Comparison of ENCODE assay signal across 8 cellular contexts in the genomic region with DNA sequence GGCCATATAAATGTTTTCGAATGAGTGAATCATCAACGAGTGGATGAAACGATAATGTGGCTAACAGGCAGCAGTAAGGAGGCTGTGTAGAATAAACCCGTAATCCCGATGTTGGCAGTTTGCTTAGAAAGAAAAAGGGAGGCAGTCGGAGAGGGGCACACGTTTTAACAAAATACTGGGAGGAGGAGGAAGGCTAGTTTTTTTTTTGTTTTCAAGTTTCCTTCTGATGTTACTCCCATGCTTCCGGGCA. TPM values are rescaled to one million over a fixed set of nuclear protein-coding genes. Genes with fewer than 3 reads are reported as not detected.
DNase-seq lines count a peak whose midpoint lies in the region; ATAC-seq and TF ChIP-seq lines count a peak whose summit lies in the region.

No MANE protein-coding gene starts in this region.

- no peaks in the 10 kb centered on the region for H3K27me3 ChIP-seq in SJSA1 (replicated peaks)

- peak overlapping the region; percentile 99 for H3K4me3 ChIP-seq in GM12864 (ENCODE audit: low read depth, low read length)
- peak overlapping the region; percentile 67 for H3K4me3 ChIP-seq in SJSA1
- H3K4me3 ChIP-seq in retinal pigment epithelial cell (ENCODE audit: low read length) = peak overlapping the region; percentile 83

- H3K9me3 ChIP-seq in SJSA1 (replicated peaks) = no peaks in the 10 kb centered on the region

- H3K27ac ChIP-seq in SJSA1 = no peak overlapping the region

- DNase-seq in GM12864 (ENCODE audit: low read depth) = no peak
- DNase-seq in SJSA1 (ENCODE audit: low read depth in 1 of 2, low spot score in 2 of 2) = no peak
- DNase-seq in fibroblast of peridontal ligament (ENCODE audit: extremely low read depth) = peak; percentile 36
- peak; percentile 19 for DNase-seq in retinal pigment epithelial cell (ENCODE audit: low read depth)
- DNase-seq in mesenteric fat pad (ENCODE audit: low spot score) = no peak
- no peak for DNase-seq in SIG-M5 treated with dmso at 0.1 percent for 504 hours (lab: John Stamatoyannopoulos, UW; ENCODE audit: unreplicated experiment)
- DNase-seq in GM10266 (ENCODE audit: extremely low spot score) = no peak

- peaks cover 12% of the 10 kb centered on the region for H3K4me1 ChIP-seq in SJSA1 (replicated peaks)

- H3K36me3 ChIP-seq in SJSA1 = peaks cover 10% of the 10 kb centered on the region; the same call in 1 of the 2 replicates

- TF ChIP-seq CTCF in GM12864 (IDR thresholded peaks at IDR 0.05; ENCODE audit: low read depth, low read length, missing control alignments) (no peak), retinal pigment epithelial cell (conservative IDR thresholded peaks at IDR 0.05; ENCODE audit: low read depth, low read length) (no peak), GM10266 (IDR thresholded peaks at IDR 0.05; ENCODE audit: control insufficient read depth, insufficient read depth, low read depth, missing control alignments) (no peak)

- no peak for ATAC-seq in HG03095 (IDR thresholded peaks at IDR 0.05; ENCODE audit: unreplicated experiment)

RNA-seq across cellular contexts. Expression of gene MSH2, which starts 0.5 kb away (rescaled TPM):
- 44.8 and 50.4 TPM in 2 replicates for total RNA-seq in SJSA1 (2014; rRNA removed; shearing (Covaris generic))
- total RNA-seq in mesenteric fat pad = 8.3 TPM

RNA-seq across cellular contexts. Expression of gene EPCAM, which starts 33.4 kb away (rescaled TPM):
- total RNA-seq in SJSA1 (2014; rRNA removed; shearing (Covaris generic)) = 0.66 and 0.74 TPM in 2 replicates
- total RNA-seq in mesenteric fat pad = 1.4 TPM

Comparison
In these comparisons a context has a peak if more than half of its experiments do, and no peak if none do; other contexts are left out.
1. DNase-seq: peak in fibroblast of peridontal ligament (single experiment) and retinal pigment epithelial cell (single experiment); none in GM12864 (single experiment), SJSA1 (0 of 2), mesenteric fat pad (single experiment), SIG-M5 treated with dmso at 0.1 percent for 504 hours (single experiment) and GM10266 (single experiment).
2. Peak in every context shown above with its lines, with median percentiles within 50 percentile points of each other: H3K4me3 ChIP-seq.